Comparison of ENCODE assay signal across 5 cellular contexts in genomic region chr12:119128527-119128926, GRCh38. TPM values are rescaled to one million over a fixed set of nuclear protein-coding genes. Genes with fewer than 3 reads are reported as not detected.
"Had no signal": no experiment of that assay in that cellular context is flagged by ENCODE, and none has a peak within 500 bp of the region (broad histone marks: within the 10 kb centered on the region; RNA-seq: fewer than 3 reads in every experiment).

No MANE protein-coding gene starts in this region.

- H3K4me3 Mint-ChIP-seq: GM23338, H9 had no signal

- DNase-seq: H9, HCEC 1CT, IMR-90 had no signal

- ATAC-seq: GM23338, K562 had no signal

- H3K4me3 ChIP-seq: GM23338, K562 had no signal

- H3K4me2 ChIP-seq: GM23338 had no signal

- H2AFZ ChIP-seq: GM23338 had no signal

- H3K9me3 Mint-ChIP-seq: H9 had no signal

- H3K27ac Mint-ChIP-seq: GM23338, H9 had no signal

- H3K4me1 Mint-ChIP-seq: GM23338 had no signal

RNA-seq across cellular contexts. Expression of gene HSPB8, which starts 50.2 kb away (rescaled TPM):
- polyA plus RNA-seq: K562 had no signal
